Comparison of ENCODE assay signal across 9 cellular contexts in the genomic region with DNA sequence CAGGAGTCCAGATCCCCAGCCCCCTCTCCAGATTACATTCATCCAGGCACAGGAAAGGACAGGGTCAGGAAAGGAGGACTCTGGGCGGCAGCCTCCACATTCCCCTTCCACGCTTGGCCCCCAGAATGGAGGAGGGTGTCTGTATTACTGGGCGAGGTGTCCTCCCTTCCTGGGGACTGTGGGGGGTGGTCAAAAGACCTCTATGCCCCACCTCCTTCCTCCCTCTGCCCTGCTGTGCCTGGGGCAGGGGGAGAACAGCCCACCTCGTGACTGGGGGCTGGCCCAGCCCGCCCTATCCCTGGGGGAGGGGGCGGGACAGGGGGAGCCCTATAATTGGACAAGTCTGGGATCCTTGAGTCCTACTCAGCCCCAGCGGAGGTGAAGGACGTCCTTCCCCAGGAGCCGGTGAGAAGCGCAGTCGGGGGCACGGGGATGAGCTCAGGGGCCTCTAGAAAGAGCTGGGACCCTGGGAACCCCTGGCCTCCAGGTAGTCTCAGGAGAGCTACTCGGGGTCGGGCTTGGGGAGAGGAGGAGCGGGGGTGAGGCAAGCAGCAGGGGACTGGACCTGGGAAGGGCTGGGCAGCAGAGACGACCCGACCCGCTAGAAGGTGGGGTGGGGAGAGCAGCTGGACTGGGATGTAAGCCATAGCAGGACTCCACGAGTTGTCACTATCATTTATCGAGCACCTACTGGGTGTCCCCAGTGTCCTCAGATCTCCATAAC. TPM values are rescaled to one million over a fixed set of nuclear protein-coding genes. Genes with fewer than 3 reads are reported as not detected.
A peak's percentile ranks its signal among the peaks of the same experiment; 100 is the strongest.
DNase-seq lines count a peak whose midpoint lies in the region; FAIRE-seq and TF ChIP-seq lines count a peak whose summit lies in the region.
"Had no signal": no experiment of that assay in that cellular context is flagged by ENCODE, and none has a peak within 500 bp of the region (broad histone marks: within the 10 kb centered on the region; RNA-seq: fewer than 3 reads in every experiment).

Gene APOE, plus strand, starts transcription at position 360 of the 724 bp plus-strand sequence. CDS start 829 bp downstream, outside the sequence.

- TF ChIP-seq POLR2A in H1 (IDR thresholded peaks at IDR 0.05; ENCODE audit: control extremely low read depth in 1 of 2, low read depth in 2 of 2, low read length in 2 of 2): peak in 1 of 2 experiments; percentile 92; a peak in 2 of 3 replicates

- H3K18ac ChIP-seq in H1 (ENCODE audit: extremely low read depth, low read length) (peak within 1 kb of the TSS; percentile 89), mesendoderm (ENCODE audit: low read length) (peak within 1 kb of the TSS; percentile 75)

- H2BK120ac ChIP-seq in H1 (replicated peaks; ENCODE audit: low read depth, low read length): peak within 1 kb of the TSS; percentile 86
- no peak within 1 kb of the TSS for H2BK120ac ChIP-seq in mesendoderm (ENCODE audit: low read depth, low read length)

- no peak within 1 kb of the TSS for H3K27ac Mint-ChIP-seq in activated T-cell treated with anti-CD3 and anti-CD28 coated beads, Interleukin-2, amount 50 U/mL, for 24 hours

- peak within 1 kb of the TSS; percentile 92 for H4K91ac ChIP-seq in H1 (replicated peaks; ENCODE audit: insufficient read length, low read length)

- H3K27ac ChIP-seq in H1 (ENCODE audit: low read depth, low read length): peak within 1 kb of the TSS; percentile 87
- H3K27ac ChIP-seq in mesendoderm (ENCODE audit: low read depth, low read length): peak within 1 kb of the TSS; percentile 69

- H3K4me3 Mint-ChIP-seq in activated T-cell treated with anti-CD3 and anti-CD28 coated beads, Interleukin-2, amount 50 U/mL, for 24 hours: no peak within 1 kb of the TSS

- no peak within 1 kb of the TSS for H3K23ac ChIP-seq in H1 (ENCODE audit: insufficient read length)
- peak within 1 kb of the TSS; percentile 59 for H3K23ac ChIP-seq in mesendoderm (ENCODE audit: low read length)

- H3K56ac ChIP-seq in H1 (replicated peaks; ENCODE audit: insufficient read length, low read depth, low read length) (peak within 1 kb of the TSS; percentile 94), mesendoderm (ENCODE audit: low read length) (peak within 1 kb of the TSS; percentile 97)

- H4K5ac ChIP-seq in H1 (ENCODE audit: insufficient read length, low read depth, low read length): peak within 1 kb of the TSS; percentile 91
- no peak within 1 kb of the TSS for H4K5ac ChIP-seq in mesendoderm (ENCODE audit: low read length)

- H3K9me3 Mint-ChIP-seq in activated T-cell treated with anti-CD3 and anti-CD28 coated beads, Interleukin-2, amount 50 U/mL, for 24 hours: no peaks in the 10 kb centered on the region

- H3K79me1 ChIP-seq in H1 (ENCODE audit: low read depth, low read length): no peaks in the 10 kb centered on the region; the same call in 1 of the 2 replicates
- peaks cover 4% of the 10 kb centered on the region for H3K79me1 ChIP-seq in mesendoderm (ENCODE audit: low read length)

- TF ChIP-seq EP300 in H1 (IDR thresholded peaks at IDR 0.05; ENCODE audit: borderline replicate concordance in 1 of 2, low read depth in 2 of 2, low read length in 2 of 2): no peak

- H3K14ac ChIP-seq in H1 (ENCODE audit: insufficient read length): peak within 1 kb of the TSS; percentile 11

- H3K4me3 ChIP-seq in H1 (ENCODE audit: extremely low read depth in 1 of 4, insufficient read depth in 2 of 4, low read depth in 3 of 4, low read length in 4 of 4) (peak within 1 kb of the TSS; percentile 82 to 98 (median 91)), mesendoderm (ENCODE audit: low read length) (peak within 1 kb of the TSS; percentile 93)

- CTCF ChIA-PET in H1 (lab: Charles Lee; ENCODE audit: partially characterized antibody): interaction anchor here (0.6 to 15.2 kb wide), 17 partner anchors 7 to 154 kb away, joined by 3 to 201 read pairs (median 4); partner anchors contain the start of gene CLPTM1

- H2BK5ac ChIP-seq in H1 (ENCODE audit: low read depth, low read length): peak within 1 kb of the TSS; percentile 90
- peak within 1 kb of the TSS; percentile 85 for H2BK5ac ChIP-seq in mesendoderm (ENCODE audit: low read length)

- no peak for FAIRE-seq in H1 (lab: Jason Lieb, UNC)

- 0 out of 2 replicates have a peak within 1 kb of the TSS, but pooled peaks have one; percentile 21 for H2BK15ac ChIP-seq in H1 (ENCODE audit: low read length)
- no peak within 1 kb of the TSS for H2BK15ac ChIP-seq in mesendoderm (replicated peaks; ENCODE audit: low read depth)

- peak within 1 kb of the TSS; percentile 78 to 91 (median 86) for H3K9ac ChIP-seq in H1 (replicated peaks in 1 of 4; ENCODE audit: extremely low read depth in 1 of 4, low read depth in 3 of 4, low read length in 3 of 4)
- peak within 1 kb of the TSS; percentile 97 for H3K9ac ChIP-seq in mesendoderm (ENCODE audit: low read length)

- H2BK20ac ChIP-seq in H1 (ENCODE audit: low read length): no peak within 1 kb of the TSS

- H3K4me1 ChIP-seq in H1 (replicated peaks in 1 of 4; ENCODE audit: control insufficient read depth in 3 of 4, insufficient read depth in 4 of 4, low read length in 3 of 4) (peaks cover 0 to 8% (median 7%) of the 10 kb centered on the region in 4 experiments; a peak in 6 of 7 replicates), mesendoderm (ENCODE audit: control insufficient read depth, low read depth, low read length) (no peaks in the 10 kb centered on the region)

- peak within 1 kb of the TSS; percentile 93 for H4K8ac ChIP-seq in H1 (ENCODE audit: extremely low read depth, insufficient read depth, low read length)
- H4K8ac ChIP-seq in mesendoderm (ENCODE audit: low read depth, low read length): no peak within 1 kb of the TSS

- H4K20me1 ChIP-seq in H1 (replicated peaks in 1 of 2; ENCODE audit: control insufficient read depth in 1 of 2, insufficient read depth in 2 of 2, low read length in 2 of 2): peaks cover 0 to 29% of the 10 kb centered on the region in 2 experiments

- H2AK5ac ChIP-seq in H1 (ENCODE audit: low read depth, low read length) (peak within 1 kb of the TSS; percentile 87; the same call in 1 of the 2 replicates), mesendoderm (ENCODE audit: low read length) (peak within 1 kb of the TSS; percentile 77)

- H3K4ac ChIP-seq in H1 (replicated peaks; ENCODE audit: insufficient read length, low read depth, low read length) (peak within 1 kb of the TSS; percentile 96), mesendoderm (ENCODE audit: low read depth, low read length) (peak within 1 kb of the TSS; percentile 74)

- H2BK12ac ChIP-seq in H1 (ENCODE audit: low read depth, low read length): peak within 1 kb of the TSS; percentile 95; the same call in 1 of the 2 replicates

- H3K4me2 ChIP-seq in H1 (ENCODE audit: insufficient read depth in 1 of 2, low read depth in 2 of 2, low read length in 2 of 2) (peak within 1 kb of the TSS; percentile 76 to 85), mesendoderm (ENCODE audit: low read length) (peak within 1 kb of the TSS; percentile 85)

- no peak within 1 kb of the TSS for H2AFZ ChIP-seq in H1 (ENCODE audit: low read length)

- peak; percentile 42 to 47 for DNase-seq in activated T-cell treated with anti-CD3 and anti-CD28 coated beads, Interleukin-2, amount 50 U/mL, for 48 hours
- no peak for DNase-seq in activated T-cell treated with anti-CD3 and anti-CD28 coated beads, Interleukin-2, amount 50 U/mL, for 24 hours
- DNase-seq in H1 (ENCODE audit: low read depth in 1 of 2, low spot score in 2 of 2) (peak; percentile 86 to 93), mesendoderm (peak; percentile 92), ureter (ENCODE audit: low spot score) (no peak), NCI-H748 (lab: John Stamatoyannopoulos, UW; ENCODE audit: unreplicated experiment) (no peak), GM19240 (ENCODE audit: insufficient read length, low spot score) (no peak)
- no peak for DNase-seq in activated CD8-positive, alpha-beta memory T cell treated with anti-CD3 and anti-CD28 coated beads for 24 hours
- DNase-seq: NCI-H446 had no signal

- no peak for TF ChIP-seq RAD21 in H1 (IDR thresholded peaks at IDR 0.05 in 1 of 2, conservative IDR thresholded peaks at IDR 0.05 in 1 of 2; ENCODE audit: low read depth in 2 of 2, low read length in 2 of 2)

- POLR2A ChIA-PET in H1 (lab: Charles Lee; ENCODE audit: partially characterized antibody): interaction anchor here (0.7 to 12.3 kb wide), 46 partner anchors 9 to 187 kb away, joined by 3 to 247 read pairs (median 4); partner anchors contain the start of genes APOC1, APOC2, BCAM and CLASRP

- H3K36me3 ChIP-seq in H1 (ENCODE audit: control insufficient read depth in 2 of 4, insufficient read depth in 4 of 4, low read length in 3 of 4) (peaks cover 15 to 48% (median 35%) of the 10 kb centered on the region in 4 experiments; a peak in 7 of 8 replicates), mesendoderm (ENCODE audit: control insufficient read depth, insufficient read depth, low read length) (peaks cover 10% of the 10 kb centered on the region)

- WGBS in H1 (ENCODE audit: extremely low coverage in 1 of 2, insufficient coverage in 1 of 2, insufficient read length in 1 of 2, insufficient replicate concordance in 2 of 2, low coverage in 1 of 2, low lambda C conversion rate in 2 of 2, missing lambda C conversion rate in 1 of 2), 2 experiments: 2% methylated on average over 11 of the region's 20 CpGs; no CpG with 5 or more reads in 1 of the 2 experiments
- WGBS in mesendoderm (ENCODE audit: extremely low coverage, insufficient coverage, low lambda C conversion rate): no CpG with 5 or more reads among the region's 20 CpGs

- peaks cover 15% of the 10 kb centered on the region for H3K4me1 Mint-ChIP-seq in activated T-cell treated with anti-CD3 and anti-CD28 coated beads, Interleukin-2, amount 50 U/mL, for 24 hours (ENCODE audit: low read depth)

- H3K23me2 ChIP-seq in H1 (ENCODE audit: low read depth, low read length): peaks cover 3% of the 10 kb centered on the region; the same call in 1 of the 2 replicates

- H3K27me3 ChIP-seq in H1 (replicated peaks in 1 of 4; ENCODE audit: control insufficient read depth in 3 of 4, extremely low read depth in 1 of 4, insufficient read depth in 3 of 4, low read length in 3 of 4): no peaks in the 10 kb centered on the region
- H3K27me3 ChIP-seq in mesendoderm (ENCODE audit: insufficient read depth, low read length, poor library complexity): no peaks in the 10 kb centered on the region

- H3K27me3 Mint-ChIP-seq in activated T-cell treated with anti-CD3 and anti-CD28 coated beads, Interleukin-2, amount 50 U/mL, for 24 hours: peaks cover 25% of the 10 kb centered on the region

- H3K79me2 ChIP-seq in H1 (ENCODE audit: control insufficient read depth in 1 of 2, insufficient read depth in 2 of 2, low read length in 2 of 2): peaks cover 0 to 11% of the 10 kb centered on the region in 2 experiments; a peak in 1 of 4 replicates
- H3K79me2 ChIP-seq in mesendoderm (ENCODE audit: control insufficient read depth, insufficient read depth, low read length): peaks cover 4% of the 10 kb centered on the region

- H3K36me3 Mint-ChIP-seq in activated T-cell treated with anti-CD3 and anti-CD28 coated beads, Interleukin-2, amount 50 U/mL, for 24 hours (ENCODE audit: low read depth): peaks cover 35% of the 10 kb centered on the region

- no peak for TF ChIP-seq CTCF in H1 (IDR thresholded peaks at IDR 0.05; ENCODE audit: control extremely low read depth in 1 of 3, insufficient read depth in 1 of 3, low read depth in 1 of 3, low read length in 3 of 3)

- H3K9me3 ChIP-seq in H1 (ENCODE audit: insufficient read depth in 2 of 2, low read depth in 1 of 2, low read length in 1 of 2): no peaks in the 10 kb centered on the region

RNA-seq across cellular contexts. Expression of gene APOE, which starts in this region (rescaled TPM):
- 629 and 679 TPM in 2 replicates for total RNA-seq in H1 (2021; fragmentation: NEBNext Ultra II Directional; extraction: Animal tissue kit (Norgen Biotek cat#: 25700))
- 1,258 and 1,819 TPM in 2 replicates for polyA plus RNA-seq in H1 (2011; rRNA removed)
- polyA plus RNA-seq in H1 (2011; cell fraction: cytosol; rRNA removed): 2,004 TPM
- polyA plus RNA-seq in H1 (2011; cell fraction: nucleus; rRNA removed): 1,227 TPM
- polyA plus RNA-seq in H1 (2012, experiment 1 of 2): 455 to 954 TPM (median 869 TPM) in 4 replicates
- polyA plus RNA-seq in H1 (2012, experiment 2 of 2): 444 TPM
- 1,163 TPM for polyA plus RNA-seq in H1 (2013, experiment 1 of 2)
- polyA plus RNA-seq in H1 (2013, experiment 2 of 2): 1,134 TPM
- polyA minus RNA-seq in H1 (2011; rRNA and poly(A)+ RNA removed): 77.1 and 107 TPM in 2 replicates
- polyA minus RNA-seq in H1 (2011; cell fraction: cytosol; rRNA and poly(A)+ RNA removed): 305 TPM
- 218 TPM for polyA minus RNA-seq in H1 (2011; cell fraction: nucleus; rRNA and poly(A)+ RNA removed)
- 299 TPM for polyA plus RNA-seq in mesendoderm (2013, experiment 1 of 2)
- polyA plus RNA-seq in mesendoderm (2013, experiment 2 of 2): 297 TPM
- 61.2 TPM for total RNA-seq in ureter

Comparison
In these comparisons a context has a peak if more than half of its experiments do, and no peak if none do; other contexts are left out.
1. RNA of gene APOE (total RNA-seq): 629 to 679 TPM in H1; 61.2 TPM in ureter (single experiment); every median in the first group is over 10 times any median in the second.
2. DNase-seq: peak in activated T-cell treated with anti-CD3 and anti-CD28 coated beads, Interleukin-2, amount 50 U/mL, for 48 hours (2 of 2), H1 (2 of 2) and mesendoderm (single experiment); none in activated T-cell treated with anti-CD3 and anti-CD28 coated beads, Interleukin-2, amount 50 U/mL, for 24 hours (single experiment), ureter (single experiment), activated CD8-positive, alpha-beta memory T cell treated with anti-CD3 and anti-CD28 coated beads for 24 hours (single experiment), NCI-H748 (single experiment) and GM19240 (single experiment).